17 cellular contexts compared by ENCODE assay signal in the genomic region with DNA sequence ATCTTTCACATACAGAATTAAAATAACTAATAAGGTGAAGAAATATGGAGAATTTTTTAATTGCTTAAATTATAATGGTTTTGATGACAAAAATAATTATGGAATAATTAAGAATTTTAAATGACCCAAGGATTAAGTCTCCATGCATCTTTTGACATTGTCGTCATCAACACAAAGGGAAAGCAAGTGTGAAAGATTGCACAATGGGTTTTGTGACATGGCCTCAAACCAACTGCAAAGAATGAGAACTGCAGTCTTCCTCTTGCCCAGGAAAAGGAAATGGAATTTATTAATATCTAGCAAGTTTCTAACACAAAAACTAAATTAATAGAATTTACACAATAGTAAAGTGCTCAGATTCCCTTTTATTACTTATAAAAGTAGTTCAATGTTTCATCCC.
A peak's percentile ranks its signal among the peaks of the same experiment; 100 is the strongest.
DNase-seq lines count a peak whose midpoint lies in the region; ATAC-seq, FAIRE-seq and TF ChIP-seq lines count a peak whose summit lies in the region.
"Had no signal": no experiment of that assay in that cellular context is flagged by ENCODE, and none has a peak within 500 bp of the region (broad histone marks: within the 10 kb centered on the region; RNA-seq: fewer than 3 reads in every experiment).

No MANE protein-coding gene starts in this region.

- H2BK12ac ChIP-seq in H1 (ENCODE audit: low read depth, low read length) = no peak overlapping the region

- no peaks in the 10 kb centered on the region for H3K79me1 ChIP-seq in H1 (ENCODE audit: low read depth, low read length)

- no peaks in the 10 kb centered on the region for H4K20me1 ChIP-seq in H1 (replicated peaks in 1 of 2; ENCODE audit: control insufficient read depth in 1 of 2, insufficient read depth in 2 of 2, low read length in 2 of 2)

- no peak overlapping the region for H3K9ac ChIP-seq in H1 (replicated peaks in 1 of 4; ENCODE audit: extremely low read depth in 1 of 4, low read depth in 3 of 4, low read length in 3 of 4)

- H3K23ac ChIP-seq in H1 (ENCODE audit: insufficient read length) = no peak overlapping the region

- no peak overlapping the region for H2BK120ac ChIP-seq in H1 (replicated peaks; ENCODE audit: low read depth, low read length)

- DNase-seq in left ventricle myocardium inferior = no peak
- no peak for DNase-seq in heart left ventricle
- DNase-seq in NOMO-1 treated with dmso at 0.1 percent for 144 hours (lab: John Stamatoyannopoulos, UW; ENCODE audit: unreplicated experiment) = peak; percentile 37
- DNase-seq in H1 (ENCODE audit: low read depth in 1 of 2, low spot score in 2 of 2) = no peak
- DNase-seq in posterior vena cava (ENCODE audit: low spot score) = no peak
- no peak for DNase-seq in glomerular visceral epithelial cell (ENCODE audit: extremely low spot score)
- no peak for DNase-seq in NCI-H2107 (lab: John Stamatoyannopoulos, UW)
- DNase-seq: Calu3; CD4-positive, CD25-positive, alpha-beta regulatory T cell; NCI-H1092 treated with DMSO at 0.1 percent for 48 hours; NCI-H1694 treated with DMSO at 0.1 percent for 48 hours; NCI-H2171; PC-9; T-helper 1 cell had no signal

- no peaks in the 10 kb centered on the region for H3K27me3 ChIP-seq in left ventricle myocardium inferior (ENCODE audit: low read depth)
- no peaks in the 10 kb centered on the region for H3K27me3 ChIP-seq in heart left ventricle
- no peaks in the 10 kb centered on the region for H3K27me3 ChIP-seq in H1 (replicated peaks in 1 of 4; ENCODE audit: control insufficient read depth in 3 of 4, extremely low read depth in 1 of 4, insufficient read depth in 3 of 4, low read length in 3 of 4)

- intact Hi-C loops in left ventricle myocardium inferior (cut with micrococcal nuclease) (no loop called here), heart left ventricle (cut with DNase I) (no loop called here), posterior vena cava (cut with DNase I) (no loop called here)

- H3K79me2 ChIP-seq in H1 (ENCODE audit: control insufficient read depth in 1 of 2, insufficient read depth in 2 of 2, low read length in 2 of 2) = no peaks in the 10 kb centered on the region

- peak overlapping the region; percentile 75 for H3K27ac ChIP-seq in left ventricle myocardium inferior (replicated peaks)
- peak overlapping the region in 3 of 12 donors; percentile 18 to 67 (median 32) for H3K27ac ChIP-seq in heart left ventricle
- H3K27ac ChIP-seq in H1 (ENCODE audit: low read depth, low read length) = no peak overlapping the region
- H3K27ac ChIP-seq: PC-9 had no signal

- no peak overlapping the region for H4K8ac ChIP-seq in H1 (ENCODE audit: extremely low read depth, insufficient read depth, low read length)

- H3K18ac ChIP-seq in H1 (ENCODE audit: extremely low read depth, low read length) = no peak overlapping the region

- no peak overlapping the region for H2AFZ ChIP-seq in H1 (ENCODE audit: low read length)
- H2AFZ ChIP-seq: PC-9 had no signal

- H3K4me2 ChIP-seq in H1 (ENCODE audit: insufficient read depth in 1 of 2, low read depth in 2 of 2, low read length in 2 of 2) = no peak overlapping the region
- H3K4me2 ChIP-seq: PC-9 had no signal

- H3K4me3 ChIP-seq in left ventricle myocardium inferior (no peak overlapping the region), heart left ventricle (no peak overlapping the region), H1 (ENCODE audit: extremely low read depth in 1 of 4, insufficient read depth in 2 of 4, low read depth in 3 of 4, low read length in 4 of 4) (no peak overlapping the region)
- H3K4me3 ChIP-seq: PC-9 had no signal

- H2BK15ac ChIP-seq in H1 (ENCODE audit: low read length) = no peak overlapping the region

- FAIRE-seq in H1 (lab: Jason Lieb, UNC) = no peak
- FAIRE-seq: GM18507 had no signal

- H2AK5ac ChIP-seq in H1 (ENCODE audit: low read depth, low read length) = no peak overlapping the region

- CTCF ChIA-PET in H1 (lab: Charles Lee; ENCODE audit: partially characterized antibody) = interaction anchor here (1.4 kb wide), 1 partner anchor 11 kb away, joined by 3 read pairs; no protein-coding TSS in a partner anchor

- H3K4me1 ChIP-seq in left ventricle myocardium inferior = peaks cover 22% of the 10 kb centered on the region
- peaks cover 0 to 42% (median 14%) of the 10 kb centered on the region in 12 donors for H3K4me1 ChIP-seq in heart left ventricle
- peaks cover 0 to 5% (median 0%) of the 10 kb centered on the region in 4 experiments; a peak in 1 of 7 replicates for H3K4me1 ChIP-seq in H1 (replicated peaks in 1 of 4; ENCODE audit: control insufficient read depth in 3 of 4, insufficient read depth in 4 of 4, low read length in 3 of 4)

- WGBS in heart left ventricle, 4 donors = 53 to 61% (median 60%) methylated on average over 1 of the region's 1 CpG
- WGBS in H1 (ENCODE audit: extremely low coverage in 1 of 2, insufficient coverage in 1 of 2, insufficient read length in 1 of 2, insufficient replicate concordance in 2 of 2, low coverage in 1 of 2, low lambda C conversion rate in 2 of 2, missing lambda C conversion rate in 1 of 2), 2 experiments = 79% methylated on average over 1 of the region's 1 CpG; no CpG with 5 or more reads in 1 of the 2 experiments

- TF ChIP-seq RAD21 in H1 (IDR thresholded peaks at IDR 0.05 in 1 of 2, conservative IDR thresholded peaks at IDR 0.05 in 1 of 2; ENCODE audit: low read depth in 2 of 2, low read length in 2 of 2) = no peak

- no peak overlapping the region for H4K91ac ChIP-seq in H1 (replicated peaks; ENCODE audit: insufficient read length, low read length)

- TF ChIP-seq CTCF in left ventricle myocardium inferior (IDR thresholded peaks at IDR 0.05; ENCODE audit: borderline replicate concordance) (no peak), heart left ventricle (IDR thresholded peaks at IDR 0.05) (no peak), H1 (IDR thresholded peaks at IDR 0.05; ENCODE audit: control extremely low read depth in 1 of 3, insufficient read depth in 1 of 3, low read depth in 1 of 3, low read length in 3 of 3) (no peak)

- no peak overlapping the region for H2BK5ac ChIP-seq in H1 (ENCODE audit: low read depth, low read length)

- no peak overlapping the region for H4K5ac ChIP-seq in H1 (ENCODE audit: insufficient read length, low read depth, low read length)

- H3K14ac ChIP-seq in H1 (ENCODE audit: insufficient read length) = no peak overlapping the region

- no peak overlapping the region for H3K56ac ChIP-seq in H1 (replicated peaks; ENCODE audit: insufficient read length, low read depth, low read length)

- H3K36me3 ChIP-seq in left ventricle myocardium inferior (no peaks in the 10 kb centered on the region), heart left ventricle (no peaks in the 10 kb centered on the region), H1 (ENCODE audit: control insufficient read depth in 2 of 4, insufficient read depth in 4 of 4, low read length in 3 of 4) (no peaks in the 10 kb centered on the region)

- no peak for TF ChIP-seq EP300 in H1 (IDR thresholded peaks at IDR 0.05; ENCODE audit: borderline replicate concordance in 1 of 2, low read depth in 2 of 2, low read length in 2 of 2)

- POLR2A ChIA-PET in H1 (lab: Charles Lee; ENCODE audit: partially characterized antibody) = no interaction called here

- H3K9me3 ChIP-seq in left ventricle myocardium inferior (replicated peaks) (no peaks in the 10 kb centered on the region), heart left ventricle (no peaks in the 10 kb centered on the region), H1 (ENCODE audit: insufficient read depth in 2 of 2, low read depth in 1 of 2, low read length in 1 of 2) (no peaks in the 10 kb centered on the region)

- TF ChIP-seq POLR2A in heart left ventricle (IDR thresholded peaks at IDR 0.05) (no peak), H1 (IDR thresholded peaks at IDR 0.05; ENCODE audit: control extremely low read depth in 1 of 2, low read depth in 2 of 2, low read length in 2 of 2) (no peak)

- no peak overlapping the region for H2BK20ac ChIP-seq in H1 (ENCODE audit: low read length)

- no peaks in the 10 kb centered on the region for H3K23me2 ChIP-seq in H1 (ENCODE audit: low read depth, low read length)

- ATAC-seq in heart left ventricle (no peak), GM19455 (IDR thresholded peaks at IDR 0.05; ENCODE audit: unreplicated experiment) (no peak)
- ATAC-seq: HCT116 had no signal

- no peak overlapping the region for H3K4ac ChIP-seq in H1 (replicated peaks; ENCODE audit: insufficient read length, low read depth, low read length)

TF ChIP-seq in H1, 55 proteins besides CTCF, POLR2A, EP300 and RAD21:
- TF ChIP-seq NRF1 (IDR thresholded peaks at IDR 0.05; ENCODE audit: low read depth, low read length) (no peak), CHD2 (IDR thresholded peaks at IDR 0.05; ENCODE audit: low read length) (no peak), CEBPB (IDR thresholded peaks at IDR 0.05; ENCODE audit: low read depth, low read length) (0 out of 2 replicates have a peak, but pooled peaks have one; percentile 4), RFX5 (IDR thresholded peaks at IDR 0.05; ENCODE audit: borderline replicate concordance, low read depth, low read length) (no peak), SUZ12 (IDR thresholded peaks at IDR 0.05; ENCODE audit: low read length) (no peak)
